In the genomic region with DNA sequence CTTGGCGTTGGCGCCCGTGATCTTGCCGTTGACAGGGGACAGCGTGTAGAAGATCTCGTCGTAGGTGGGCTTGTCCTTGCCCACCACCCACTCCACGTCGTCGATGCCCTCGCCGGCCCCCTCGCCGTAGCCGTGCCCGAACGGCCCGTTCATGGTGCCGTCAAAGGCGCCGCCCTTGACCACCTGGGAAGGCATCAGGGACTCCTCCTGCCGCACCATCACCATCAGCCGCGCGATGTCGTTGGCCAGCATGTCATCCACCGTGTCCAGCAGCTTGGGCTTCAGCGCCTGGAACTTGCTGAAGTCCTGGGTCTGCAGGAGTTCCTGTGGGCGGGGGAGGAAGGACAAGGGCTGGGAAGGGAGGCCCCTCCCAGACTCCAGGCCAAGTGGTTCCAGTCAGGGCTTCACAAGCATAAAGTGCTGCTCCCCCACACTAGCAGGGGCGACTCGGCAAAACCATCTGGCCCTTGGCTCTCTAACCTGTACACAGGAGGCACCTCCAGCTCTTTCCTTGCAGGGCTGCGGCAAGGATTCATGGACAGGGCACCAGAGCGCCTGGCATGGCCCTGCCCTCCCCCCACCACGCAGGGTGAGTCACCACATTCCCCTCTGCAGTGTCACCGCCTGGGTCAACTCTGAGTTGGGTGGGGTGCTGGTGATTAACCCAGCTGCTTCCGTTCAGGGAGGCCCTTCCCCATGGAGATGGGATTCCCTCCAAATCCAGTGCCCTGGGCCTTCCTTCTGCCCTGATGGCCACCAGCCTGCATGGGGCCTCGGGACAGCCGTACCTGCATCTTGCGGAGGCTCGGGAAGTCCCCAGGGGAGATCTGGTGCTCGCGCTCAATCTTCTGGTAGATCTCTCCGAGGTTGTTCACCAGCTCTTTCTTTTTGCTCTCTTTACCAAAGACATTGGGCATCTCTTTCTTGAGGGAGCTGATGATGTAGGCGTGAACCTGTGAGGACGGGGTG, we compare ENCODE assay signal across 8 cellular contexts. TPM values are rescaled to one million over a fixed set of nuclear protein-coding genes. Genes with fewer than 3 reads are reported as not detected.
DNase-seq lines count a peak whose midpoint lies in the region; ATAC-seq and TF ChIP-seq lines count a peak whose summit lies in the region.

No MANE protein-coding gene starts in this region.

- H3K27ac Mint-ChIP-seq in naive thymus-derived CD8-positive, alpha-beta T cell = peak overlapping the region; percentile 86 to 96 (median 94)

- peak overlapping the region; percentile 44 to 88 (median 79) for H3K4me3 Mint-ChIP-seq in naive thymus-derived CD8-positive, alpha-beta T cell

- H3K4me3 ChIP-seq in epithelial cell of proximal tubule (ENCODE audit: low read depth, low read length) = no peak overlapping the region

- H3K27me3 Mint-ChIP-seq in naive thymus-derived CD8-positive, alpha-beta T cell = no peaks in the 10 kb centered on the region

- no peaks in the 10 kb centered on the region for H3K9me3 Mint-ChIP-seq in naive thymus-derived CD8-positive, alpha-beta T cell

- POLR2A ChIA-PET in naive thymus-derived CD8-positive, alpha-beta T cell (lab: Charles Lee) = interaction anchor here (1.2 to 45.7 kb wide), 9 partner anchors 2 to 263 kb away, joined by 3 to 2449 read pairs (median 7); a partner anchor contains a TSS

- DNase-seq in stimulated activated naive CD4-positive, alpha-beta T cell treated with Interleukin-2 at 50 U/mL for 16 hours (lab: John Stamatoyannopoulos, UW) = peak; percentile 51
- no peak for DNase-seq in stimulated activated naive CD4-positive, alpha-beta T cell (lab: John Stamatoyannopoulos, UW)
- peak; percentile 56 to 66 for DNase-seq in activated CD4-positive, alpha-beta T cell treated with anti-CD3 and anti-CD28 coated beads for 4 hours
- DNase-seq in epithelial cell of proximal tubule (ENCODE audit: low read depth) (peak; percentile 64), medulla oblongata (ENCODE audit: extremely low spot score) (no peak)
- DNase-seq in naive thymus-derived CD8-positive, alpha-beta T cell = no peak

- no peak for TF ChIP-seq CTCF in epithelial cell of proximal tubule (conservative IDR thresholded peaks at IDR 0.05; ENCODE audit: low read depth, low read length)

- no peak for ATAC-seq in naive thymus-derived CD8-positive, alpha-beta T cell
- no peak for ATAC-seq in GM21381 (IDR thresholded peaks at IDR 0.05; ENCODE audit: unreplicated experiment)
- no peak for ATAC-seq in HG03565 (IDR thresholded peaks at IDR 0.05; ENCODE audit: unreplicated experiment)

- H3K36me3 Mint-ChIP-seq in naive thymus-derived CD8-positive, alpha-beta T cell = peaks cover 0 to 46% (median 6%) of the 10 kb centered on the region in 3 donors

- peaks cover 41 to 95% (median 83%) of the 10 kb centered on the region in 4 donors for H3K4me1 Mint-ChIP-seq in naive thymus-derived CD8-positive, alpha-beta T cell

RNA-seq across cellular contexts. Expression of a gene that starts 10.4 kb away (rescaled TPM):
- 4.6 and 8.9 TPM in 2 replicates for total RNA-seq in epithelial cell of proximal tubule
- total RNA-seq in naive thymus-derived CD8-positive, alpha-beta T cell = 10 to 100 TPM in 1 of 2 experiments, 1 to 10 TPM in 1; 9.0 to 10.3 TPM
- under 1 TPM; 0.09 to 0.38 (median 0.13) TPM for polyA plus RNA-seq in naive thymus-derived CD8-positive, alpha-beta T cell

RNA-seq across cellular contexts. Expression of a gene that starts 23.6 kb away (rescaled TPM):
- total RNA-seq in epithelial cell of proximal tubule = 82.7 and 93.4 TPM in 2 replicates
- total RNA-seq in naive thymus-derived CD8-positive, alpha-beta T cell = 100 to 1,000 TPM; 217 to 226 TPM
- polyA plus RNA-seq in naive thymus-derived CD8-positive, alpha-beta T cell = 100 to 1,000 TPM; 137 to 164 (median 154) TPM

RNA-seq across cellular contexts. Expression of a gene that starts 44.5 kb away (rescaled TPM):
- 23.5 and 26.4 TPM in 2 replicates for total RNA-seq in epithelial cell of proximal tubule
- total RNA-seq in naive thymus-derived CD8-positive, alpha-beta T cell = 10 to 100 TPM; 50.7 to 54.1 TPM
- polyA plus RNA-seq in naive thymus-derived CD8-positive, alpha-beta T cell = 10 to 100 TPM; 22.1 to 57.4 (median 36.1) TPM

RNA-seq across cellular contexts. Expression of a gene that starts 51.8 kb away (rescaled TPM):
- 25.2 and 52.4 TPM in 2 replicates for total RNA-seq in epithelial cell of proximal tubule
- 100 to 1,000 TPM; 128 to 135 TPM for total RNA-seq in naive thymus-derived CD8-positive, alpha-beta T cell
- polyA plus RNA-seq in naive thymus-derived CD8-positive, alpha-beta T cell = 10 to 100 TPM; 26.6 to 55.5 (median 30.3) TPM

Comparison
In these comparisons a context has a peak if more than half of its experiments do, and no peak if none do; other contexts are left out.
1. DNase-seq: peak in stimulated activated naive CD4-positive, alpha-beta T cell treated with Interleukin-2 at 50 U/mL for 16 hours (single experiment), activated CD4-positive, alpha-beta T cell treated with anti-CD3 and anti-CD28 coated beads for 4 hours (2 of 2) and epithelial cell of proximal tubule (single experiment); none in stimulated activated naive CD4-positive, alpha-beta T cell (0 of 6), naive thymus-derived CD8-positive, alpha-beta T cell (0 of 10) and medulla oblongata (single experiment).